7 cellular contexts compared by ENCODE assay signal in genomic region chr11:12287009-12287373, GRCh38.
DNase-seq lines count a peak whose midpoint lies in the region; ATAC-seq, FAIRE-seq and TF ChIP-seq lines count a peak whose summit lies in the region.

No MANE protein-coding gene starts in this region.

- H3K4me1 ChIP-seq in HUES48 (ENCODE audit: control insufficient read depth, insufficient read depth, low read length) (peaks cover 7% of the 10 kb centered on the region; the same call in 1 of the 2 replicates), HepG2 (ENCODE audit: insufficient read depth, low read length) (peaks cover 10% of the 10 kb centered on the region), uterus (peaks cover 0 to 6% of the 10 kb centered on the region in 2 donors)

- ATAC-seq in HepG2 (no peak), GM19467 (IDR thresholded peaks at IDR 0.05; ENCODE audit: unreplicated experiment) (no peak)

- H4K20me1 ChIP-seq in HepG2 (ENCODE audit: insufficient read depth, low read length) = no peaks in the 10 kb centered on the region

- intact Hi-C loops in HepG2 (cut with micrococcal nuclease; ENCODE audit: unreplicated experiment) = no loop called here
- intact Hi-C loops in uterus (cut with DNase I; ENCODE audit: low total_unique reads) = loop anchor here (10.0 kb wide), 1 partner anchor 482 kb away; no protein-coding TSS in a partner anchor

- CTCF ChIA-PET in HepG2 (lab: Yijun Ruan, JAX; ENCODE audit: low intra/inter-chr PET ratio, low total read pairs) = interaction anchor here (2.3 kb wide), 1 partner anchor 607 kb away, joined by 11 read pairs; no protein-coding TSS in a partner anchor

- TF ChIP-seq RAD21 in HepG2 (CRISPR knock-in tag; IDR thresholded peaks at IDR 0.05) = no peak

- TF ChIP-seq POLR2A in HepG2 (IDR thresholded peaks at IDR 0.05; ENCODE audit: insufficient read depth in 1 of 2, low read depth in 2 of 2, low read length in 2 of 2) (no peak), uterus (IDR thresholded peaks at IDR 0.05) (no peak)

- no peak overlapping the region for H3K9ac ChIP-seq in HUES48 (ENCODE audit: low read depth, low read length)
- no peak overlapping the region for H3K9ac ChIP-seq in HepG2 (ENCODE audit: insufficient read depth, low read depth, low read length)

- no peak for TF ChIP-seq CTCF in choroid plexus epithelial cell (conservative IDR thresholded peaks at IDR 0.05; ENCODE audit: low read depth, low read length)
- no peak for TF ChIP-seq CTCF in HepG2 (CRISPR knock-in tag; IDR thresholded peaks at IDR 0.05)
- TF ChIP-seq CTCF in uterus (IDR thresholded peaks at IDR 0.05) = no peak

- WGBS in HepG2 (ENCODE audit: low lambda C conversion rate) = 0% methylated on average over 2 of the region's 2 CpGs

- POLR2A ChIA-PET in HepG2 (lab: Yijun Ruan, JAX) = no interaction called here

- no peak overlapping the region for H3K4me3 ChIP-seq in HUES48 (ENCODE audit: low read depth, low read length)
- no peak overlapping the region for H3K4me3 ChIP-seq in choroid plexus epithelial cell (ENCODE audit: low read depth, low read length)
- no peak overlapping the region for H3K4me3 ChIP-seq in HepG2 (replicated peaks in 1 of 3; ENCODE audit: insufficient read depth in 1 of 3, low read depth in 2 of 3, low read length in 3 of 3)
- H3K4me3 ChIP-seq in uterus = no peak overlapping the region

- H3K79me2 ChIP-seq in HepG2 (ENCODE audit: insufficient read depth, low read length) = no peaks in the 10 kb centered on the region

- no peak for FAIRE-seq in HepG2 (lab: Jason Lieb, UNC)

- H3K36me3 ChIP-seq in HUES48 (ENCODE audit: control insufficient read depth, insufficient read depth, low read length) (no peaks in the 10 kb centered on the region), HepG2 (replicated peaks in 1 of 2; ENCODE audit: control insufficient read depth in 1 of 2, insufficient read depth in 2 of 2, low read length in 2 of 2) (no peaks in the 10 kb centered on the region), uterus (no peaks in the 10 kb centered on the region)

- BruUV-seq in HepG2 (replicated peaks; lab: Mats Ljungman, UMichigan) = no TSS peak

- no peak overlapping the region for H2AFZ ChIP-seq in HepG2 (ENCODE audit: low read length)

- TF ChIP-seq EP300 in HepG2 (IDR thresholded peaks at IDR 0.05; ENCODE audit: low read depth in 2 of 2, low read length in 2 of 2) = no peak
- TF ChIP-seq EP300 in HepG2 (CRISPR knock-in tag; IDR thresholded peaks at IDR 0.05; ENCODE audit: borderline replicate concordance) = no peak

- H3K27me3 ChIP-seq in HUES48 (ENCODE audit: control insufficient read depth, insufficient read depth, low read length) (no peaks in the 10 kb centered on the region), HepG2 (ENCODE audit: control insufficient read depth in 1 of 2, insufficient read depth in 2 of 2, low read length in 2 of 2) (peaks cover 0 to 9% of the 10 kb centered on the region in 2 experiments; a peak in 2 of 5 replicates), uterus (no peaks in the 10 kb centered on the region)

- H3K27ac ChIP-seq in HUES48 (ENCODE audit: low read depth, low read length) (peak overlapping the region; percentile 71), HepG2 (ENCODE audit: extremely low read length, insufficient read depth, low read length) (no peak overlapping the region), uterus (peak overlapping the region; percentile 80 to 85)

- DNase-seq in choroid plexus epithelial cell (ENCODE audit: low read depth) (peak; percentile 97), HepG2 (ENCODE audit: low spot score) (peak; percentile 36), uterus (peak; percentile 67 to 77), T-helper 2 cell (no peak), hypothalamus (lab: John Stamatoyannopoulos, UW) (no peak)

- in situ Hi-C loops in HepG2 (cut with HindIII; ENCODE audit: extremely low pct_ligation_motif_present, low pct_unique_long_range_greater_than_20kb) = loop anchor here (10.0 to 25.0 kb wide), 2 partner anchors 352 to 475 kb away; no protein-coding TSS in a partner anchor

- no peaks in the 10 kb centered on the region for H3K9me3 ChIP-seq in HUES48 (ENCODE audit: control insufficient read depth, insufficient read depth, low read length)
- H3K9me3 ChIP-seq in HepG2 (ENCODE audit: low read length) = no peaks in the 10 kb centered on the region
- H3K9me3 ChIP-seq in uterus = no peaks in the 10 kb centered on the region

- no peak overlapping the region for H3K4me2 ChIP-seq in HepG2 (ENCODE audit: low read depth, low read length)

TF ChIP-seq in HepG2, 621 proteins besides CTCF, POLR2A, EP300 and RAD21:
- TF ChIP-seq LCORL (IDR thresholded peaks at IDR 0.05) (no peak), LCORL (CRISPR knock-in tag; IDR thresholded peaks at IDR 0.05) (no peak), ZFP91 (CRISPR knock-in tag; IDR thresholded peaks at IDR 0.05; ENCODE audit: borderline replicate concordance) (no peak), ADNP (CRISPR knock-in tag; IDR thresholded peaks at IDR 0.05) (no peak), ZFP36L1 (CRISPR knock-in tag; IDR thresholded peaks at IDR 0.05) (no peak), SOX5 (CRISPR knock-in tag; IDR thresholded peaks at IDR 0.05; ENCODE audit: borderline replicate concordance) (no peak), MIER2 (CRISPR knock-in tag; IDR thresholded peaks at IDR 0.05) (no peak), ARNTL (CRISPR knock-in tag; IDR thresholded peaks at IDR 0.05) (no peak), ZNF496 (CRISPR knock-in tag; IDR thresholded peaks at IDR 0.05; ENCODE audit: insufficient replicate concordance) (no peak)

Comparison
In these comparisons a context has a peak if more than half of its experiments do, and no peak if none do; other contexts are left out.
1. DNase-seq: peak in choroid plexus epithelial cell (single experiment), HepG2 (single experiment) and uterus (2 of 2); none in T-helper 2 cell (0 of 5) and hypothalamus (0 of 51).